In the genomic region with DNA sequence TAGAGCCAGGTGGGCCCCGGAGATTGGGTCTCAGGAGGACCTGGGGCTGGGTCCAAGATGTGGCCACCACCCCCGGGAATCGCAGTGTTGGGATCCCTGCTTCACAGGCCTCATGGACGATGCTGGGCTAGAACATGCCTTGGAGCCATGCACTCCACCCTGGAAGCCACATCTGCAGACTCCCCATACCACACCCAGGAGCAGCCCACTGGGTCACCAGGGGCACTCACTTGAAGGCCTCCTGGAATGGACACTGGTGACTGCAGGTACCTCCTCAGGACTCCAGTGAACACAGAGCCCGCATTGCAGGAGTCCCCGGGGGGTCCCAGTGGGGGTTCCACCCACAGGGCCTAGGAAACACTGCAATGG, we compare ENCODE assay signal across 1 cellular context.
TF ChIP-seq lines count a peak whose summit lies in the region.

No MANE protein-coding gene starts in this region.

TF ChIP-seq in endothelial cell of umbilical vein, 7 proteins besides CTCF, POLR2A, EP300 and RAD21 (continued from another document):
- TF ChIP-seq, protein P1, sequence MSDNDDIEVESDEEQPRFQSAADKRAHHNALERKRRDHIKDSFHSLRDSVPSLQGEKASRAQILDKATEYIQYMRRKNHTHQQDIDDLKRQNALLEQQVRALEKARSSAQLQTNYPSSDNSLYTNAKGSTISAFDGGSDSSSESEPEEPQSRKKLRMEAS (IDR thresholded peaks at IDR 0.05; ENCODE audit: insufficient read depth, insufficient read length): no peak
- no peak for TF ChIP-seq JUN (IDR thresholded peaks at IDR 0.05; ENCODE audit: borderline replicate concordance, insufficient read depth, insufficient read length, low read depth)
- no peak for TF ChIP-seq EZH2 (IDR thresholded peaks at IDR 0.05; ENCODE audit: borderline replicate concordance, low read depth, low read length, severe bottlenecking)
- no peak for TF ChIP-seq FOS (IDR thresholded peaks at IDR 0.05; ENCODE audit: borderline replicate concordance, insufficient read depth, low read length)
- TF ChIP-seq GATA2 (IDR thresholded peaks at IDR 0.05; ENCODE audit: insufficient read depth, insufficient read length, low read depth, low read length): no peak
